Comparison of ENCODE assay signal across 28 cellular contexts in the genomic region with DNA sequence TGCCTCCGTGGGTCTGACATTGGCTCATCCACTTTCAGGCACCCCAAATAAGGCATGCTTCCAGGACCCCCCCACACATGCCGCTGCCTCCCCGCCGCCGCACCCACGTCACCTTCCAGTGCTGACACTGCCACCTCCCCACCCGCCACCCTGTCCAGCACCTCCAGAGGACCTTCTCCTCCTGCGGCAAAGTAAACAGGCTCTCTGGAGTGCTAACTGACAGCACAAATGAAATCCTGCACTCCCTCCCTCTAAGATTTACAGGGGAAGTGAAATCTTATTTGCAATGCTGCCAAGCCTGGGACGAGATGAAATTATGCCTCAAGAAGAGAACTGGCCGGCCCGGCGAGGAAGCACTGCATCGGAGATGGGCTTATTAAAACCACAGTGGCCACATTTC. TPM values are rescaled to one million over a fixed set of nuclear protein-coding genes. Genes with fewer than 3 reads are reported as not detected.
DNase-seq lines count a peak whose midpoint lies in the region; ATAC-seq, FAIRE-seq and TF ChIP-seq lines count a peak whose summit lies in the region.
"Had no signal": no experiment of that assay in that cellular context is flagged by ENCODE, and none has a peak within 500 bp of the region (broad histone marks: within the 10 kb centered on the region; RNA-seq: fewer than 3 reads in every experiment).

No MANE protein-coding gene starts in this region.

- H3K36me3 Mint-ChIP-seq in brain = no peaks in the 10 kb centered on the region
- H3K36me3 Mint-ChIP-seq: CD8-positive, alpha-beta T cell; mesothelial cell of epicardium; naive thymus-derived CD4-positive, alpha-beta T cell; T-cell had no signal

- H3K4me3 ChIP-seq in pancreas (no peak overlapping the region), ascending aorta (no peak overlapping the region)
- H3K4me3 ChIP-seq: right atrium auricular region, SJSA1, testis had no signal

- H3K27me3 ChIP-seq in pancreas (no peaks in the 10 kb centered on the region), ascending aorta (no peaks in the 10 kb centered on the region)
- H3K27me3 ChIP-seq: right atrium auricular region, SJSA1, testis had no signal

- intact Hi-C loops in pancreas (cut with DNase I) (no loop called here), ascending aorta (cut with DNase I) (no loop called here)

- H3K4me1 ChIP-seq in pancreas (peaks cover 38 to 57% (median 44%) of the 10 kb centered on the region in 3 donors), ascending aorta (no peaks in the 10 kb centered on the region)
- H3K4me1 ChIP-seq: foreskin keratinocyte, SJSA1, testis had no signal

- H3K27ac ChIP-seq in pancreas (peak overlapping the region in 2 of 4 donors; percentile 41 to 80), ascending aorta (no peak overlapping the region)
- H3K27ac ChIP-seq: brain microvascular endothelial cell, foreskin keratinocyte, right atrium auricular region, SJSA1, testis had no signal

- peak in 3 of 4 donors; percentile 6 to 46 (median 21) for ATAC-seq in pancreas
- ATAC-seq: CD8-positive, alpha-beta T cell; effector memory CD8-positive, alpha-beta T cell; esophagus mucosa; foreskin keratinocyte; left lobe of liver; naive thymus-derived CD4-positive, alpha-beta T cell; T-cell had no signal

- WGBS in pancreas, 2 donors = 32 to 39% methylated on average over 13 of the region's 13 CpGs

- H3K27me3 Mint-ChIP-seq in brain = no peaks in the 10 kb centered on the region
- H3K27me3 Mint-ChIP-seq: effector memory CD8-positive, alpha-beta T cell; naive thymus-derived CD4-positive, alpha-beta T cell; T-cell had no signal

- TF ChIP-seq CTCF in brain (conservative IDR thresholded peaks at IDR 0.05) (no peak), pancreas (IDR thresholded peaks at IDR 0.05) (no peak), ascending aorta (IDR thresholded peaks at IDR 0.05) (no peak)

- H3K9me3 Mint-ChIP-seq in brain = peaks cover 0 to 3% (median 0%) of the 10 kb centered on the region in 5 experiments
- H3K9me3 Mint-ChIP-seq: CD8-positive, alpha-beta T cell; effector memory CD8-positive, alpha-beta T cell; mesothelial cell of epicardium; naive thymus-derived CD4-positive, alpha-beta T cell; T-cell had no signal

- H3K4me1 Mint-ChIP-seq in brain = peaks cover 80% of the 10 kb centered on the region

- H3K27ac Mint-ChIP-seq in brain = peak overlapping the region; percentile 62 to 99 (median 87)
- H3K27ac Mint-ChIP-seq: CD8-positive, alpha-beta T cell; mesothelial cell of epicardium; naive thymus-derived CD4-positive, alpha-beta T cell; T-cell had no signal

- H3K4me3 Mint-ChIP-seq in brain = peak overlapping the region in 3 of 5 experiments; percentile 24 to 43 (median 36)
- H3K4me3 Mint-ChIP-seq: CD8-positive, alpha-beta T cell; effector memory CD8-positive, alpha-beta T cell; mesothelial cell of epicardium; naive thymus-derived CD4-positive, alpha-beta T cell; T-cell had no signal

- FAIRE-seq in pancreas (lab: Jason Lieb, UNC) = no peak
- FAIRE-seq: G401.6, RCC 7860 had no signal

- DNase-seq in CD1c-positive myeloid dendritic cell (ENCODE audit: extremely low spot score) (peak; percentile 27), MV-4-11 (lab: John Stamatoyannopoulos, UW) (peak; percentile 66), pancreas (peak in 2 of 6 donors; percentile 44 to 62), ascending aorta (ENCODE audit: low spot score in 2 of 2) (no peak), NCI-H2081 treated with DMSO at 0.1 percent for 48 hours (lab: John Stamatoyannopoulos, UW) (no peak)
- no peak for DNase-seq in stimulated activated CD8-positive, alpha-beta memory T cell treated with anti-CD3 and anti-CD28 coated beads, Interleukin-4, amount 100 ng/mL, for 48 hours
- DNase-seq: activated gamma-delta T cell; brain microvascular endothelial cell; CD8-positive, alpha-beta T cell; effector memory CD8-positive, alpha-beta T cell; foreskin keratinocyte; Karpas-422; naive thymus-derived CD4-positive, alpha-beta T cell; NCI-H187 treated with DMSO at 0.1 percent for 48 hours; NCI-H446 treated with DMSO at 0.1 percent for 48 hours; NK-92 treated with Interleukin-12 subunit alpha and Interleukin-12 subunit beta, amount 100 ng/mL, for 24 hours; stimulated activated CD4-positive, alpha-beta T cell treated with anti-CD3 and anti-CD28 coated beads, Interleukin-4, amount 100 ng/mL, for 4 hours; stimulated activated naive CD4-positive, alpha-beta T cell treated with Interleukin-2 at 50 U/mL for 16 hours; T-cell; testis had no signal

- H3K9me3 ChIP-seq in pancreas = no peaks in the 10 kb centered on the region
- no peaks in the 10 kb centered on the region for H3K9me3 ChIP-seq in ascending aorta
- H3K9me3 ChIP-seq: right atrium auricular region, SJSA1, testis had no signal

- H3K36me3 ChIP-seq in pancreas = no peaks in the 10 kb centered on the region
- no peaks in the 10 kb centered on the region for H3K36me3 ChIP-seq in ascending aorta
- H3K36me3 ChIP-seq: brain microvascular endothelial cell, right atrium auricular region, SJSA1 had no signal

RNA-seq across cellular contexts. Expression of gene MACROD1, which starts 35.3 kb away (rescaled TPM):
- 59.5 TPM for polyA plus RNA-seq in brain (ENCODE audit: insufficient read depth, low read depth, low replicate concordance)
- 10 to 100 TPM; 26.0 to 37.8 (median 30.3) TPM for total RNA-seq in pancreas
- polyA plus RNA-seq in pancreas = 100 to 1,000 TPM in 1 of 2 donors, 10 to 100 TPM in 1; 85.1 to 126 TPM
- total RNA-seq in ascending aorta = 26.5 TPM

RNA-seq across cellular contexts. Expression of gene STIP1, which starts 55.4 kb away (rescaled TPM):
- polyA plus RNA-seq in brain (ENCODE audit: insufficient read depth, low read depth, low replicate concordance) (307 TPM), pancreas (10 to 100 TPM; 34.2 to 37.6 TPM)
- total RNA-seq in pancreas (10 to 100 TPM; 23.7 to 73.0 (median 39.3) TPM), ascending aorta (77.7 TPM)

Comparison
In these comparisons a context has a peak if more than half of its experiments do, and no peak if none do; other contexts are left out.
1. DNase-seq: peak in CD1c-positive myeloid dendritic cell (single experiment) and MV-4-11 (single experiment); none in ascending aorta (0 of 2), stimulated activated CD8-positive, alpha-beta memory T cell treated with anti-CD3 and anti-CD28 coated beads, Interleukin-4, amount 100 ng/mL, for 48 hours (single experiment) and NCI-H2081 treated with DMSO at 0.1 percent for 48 hours (single experiment).